11 cellular contexts compared by ENCODE assay signal in the genomic region with DNA sequence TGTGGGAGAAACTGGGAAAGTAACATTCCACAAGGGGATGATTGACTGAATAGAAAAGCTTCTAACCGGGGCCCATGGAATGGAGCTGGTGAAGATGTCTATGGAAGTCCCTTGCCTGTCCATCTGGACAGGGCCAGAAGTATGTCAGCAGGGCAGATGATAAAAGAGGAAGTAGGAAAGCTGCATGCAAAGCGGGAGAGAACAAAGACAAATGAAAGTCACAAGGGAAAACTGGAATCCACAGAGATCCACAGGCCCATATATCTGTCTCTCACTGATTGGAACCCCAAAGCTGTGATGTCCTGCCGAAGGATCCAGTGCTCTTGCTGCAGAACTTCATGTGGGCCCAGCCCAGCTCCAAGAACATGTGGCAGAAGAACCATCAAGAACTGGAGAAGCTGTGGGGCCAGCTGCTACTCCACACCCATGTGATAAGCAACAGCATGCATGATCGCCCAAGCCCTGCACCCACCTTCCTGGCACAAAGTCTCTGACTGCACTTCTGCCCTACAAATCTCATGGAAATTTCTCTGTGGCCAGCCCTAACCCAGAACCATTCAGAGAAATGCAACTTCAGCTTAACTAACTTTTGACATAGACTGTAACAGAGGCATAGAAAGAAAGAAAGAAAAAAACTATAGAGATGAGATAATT.
DNase-seq lines count a peak whose midpoint lies in the region; ATAC-seq and TF ChIP-seq lines count a peak whose summit lies in the region.
"Had no signal": no experiment of that assay in that cellular context is flagged by ENCODE, and none has a peak within 500 bp of the region (broad histone marks: within the 10 kb centered on the region; RNA-seq: fewer than 3 reads in every experiment).

No MANE protein-coding gene starts in this region.

- peak overlapping the region; percentile 39 for H3K27ac Mint-ChIP-seq in glutamatergic neuron (ENCODE audit: unreplicated experiment)
- H3K27ac Mint-ChIP-seq: mesothelial cell of epicardium had no signal

- ATAC-seq in GM18867 (IDR thresholded peaks at IDR 0.05; ENCODE audit: unreplicated experiment) (peak; percentile 57), GM21528 (IDR thresholded peaks at IDR 0.05; ENCODE audit: low FRiP score, unreplicated experiment) (peak; percentile 70), HG03135 (IDR thresholded peaks at IDR 0.05; ENCODE audit: unreplicated experiment) (peak; percentile 78), lower lobe of right lung (no peak)

- no peaks in the 10 kb centered on the region for H3K27me3 Mint-ChIP-seq in glutamatergic neuron (ENCODE audit: unreplicated experiment)

- no peaks in the 10 kb centered on the region for H3K9me3 Mint-ChIP-seq in glutamatergic neuron (ENCODE audit: unreplicated experiment)
- H3K9me3 Mint-ChIP-seq: mesothelial cell of epicardium had no signal

- no peaks in the 10 kb centered on the region for H3K9me3 ChIP-seq in lower lobe of right lung

- H3K27ac ChIP-seq in lower lobe of right lung, result no peak overlapping the region

- H3K4me3 Mint-ChIP-seq in glutamatergic neuron (ENCODE audit: unreplicated experiment), result no peak overlapping the region
- H3K4me3 Mint-ChIP-seq: mesothelial cell of epicardium had no signal

- H3K27me3 ChIP-seq in lower lobe of right lung (ENCODE audit: low read depth), result no peaks in the 10 kb centered on the region

- peaks cover 22% of the 10 kb centered on the region for H3K4me1 Mint-ChIP-seq in glutamatergic neuron (ENCODE audit: low read depth, unreplicated experiment)

- intact Hi-C loops in lower lobe of right lung (cut with DNase I), result no loop called here

- no peaks in the 10 kb centered on the region for H3K36me3 ChIP-seq in lower lobe of right lung

- DNase-seq in glutamatergic neuron, result no peak
- no peak for DNase-seq in NCI-H1436 treated with DMSO at 0.1 percent for 48 hours (lab: John Stamatoyannopoulos, UW)
- no peak for DNase-seq in HuH-7.5 (ENCODE audit: low spot score)
- DNase-seq in lower lobe of right lung, result no peak
- DNase-seq: DMS153, NCI-H226, SW 1271 had no signal

- no peak overlapping the region for H3K4me3 ChIP-seq in lower lobe of right lung

- no peak for TF ChIP-seq CTCF in glutamatergic neuron (IDR thresholded peaks at IDR 0.05; ENCODE audit: partially characterized antibody, unreplicated experiment)
- no peak for TF ChIP-seq CTCF in lower lobe of right lung (IDR thresholded peaks at IDR 0.05)

- H3K36me3 Mint-ChIP-seq in glutamatergic neuron (ENCODE audit: unreplicated experiment), result no peaks in the 10 kb centered on the region
- H3K36me3 Mint-ChIP-seq: mesothelial cell of epicardium had no signal

- no peaks in the 10 kb centered on the region for H3K4me1 ChIP-seq in lower lobe of right lung

Comparison
In these comparisons a context has a peak if more than half of its experiments do, and no peak if none do; other contexts are left out.
1. ATAC-seq: peak in GM18867 (single experiment), GM21528 (single experiment) and HG03135 (single experiment); none in lower lobe of right lung (0 of 2).